Comparison of ENCODE assay signal across 9 cellular contexts in genomic region chr3:114499986-114500385, GRCh38.
DNase-seq lines count a peak whose midpoint lies in the region; ATAC-seq and TF ChIP-seq lines count a peak whose summit lies in the region.
"Had no signal": no experiment of that assay in that cellular context is flagged by ENCODE, and none has a peak within 500 bp of the region (broad histone marks: within the 10 kb centered on the region; RNA-seq: fewer than 3 reads in every experiment).

No MANE protein-coding gene starts in this region.

- TF ChIP-seq POLR2A in spleen (IDR thresholded peaks at IDR 0.05): no peak

- no peak overlapping the region for H3K27ac ChIP-seq in CD8-positive, alpha-beta memory T cell (ENCODE audit: low read depth, low read length)
- H3K27ac ChIP-seq in spleen: no peak overlapping the region

- DNase-seq in CD8-positive, alpha-beta memory T cell: peak in 2 of 5 donors; percentile 26 to 54
- peak; percentile 9 for DNase-seq in NCI-H226
- DNase-seq in fibroblast of the aortic adventitia (ENCODE audit: low read depth): peak; percentile 24
- no peak for DNase-seq in NCI-H774 (lab: John Stamatoyannopoulos, UW)
- DNase-seq in H7: no peak
- no peak for DNase-seq in nucleus accumbens (lab: John Stamatoyannopoulos, UW)
- no peak for DNase-seq in spleen
- DNase-seq: NCI-H2029 had no signal

- peaks cover 0 to 4% of the 10 kb centered on the region in 2 donors for H3K27me3 Mint-ChIP-seq in CD8-positive, alpha-beta memory T cell

- peaks cover 0 to 3% (median 1%) of the 10 kb centered on the region in 3 donors for H3K36me3 Mint-ChIP-seq in CD8-positive, alpha-beta memory T cell

- peaks cover 8% of the 10 kb centered on the region for H3K4me1 ChIP-seq in CD8-positive, alpha-beta memory T cell (ENCODE audit: insufficient read depth, low read length)
- H3K4me1 ChIP-seq in spleen: peaks cover 8 to 18% (median 10%) of the 10 kb centered on the region in 6 donors

- ATAC-seq in GM21447 (IDR thresholded peaks at IDR 0.05; ENCODE audit: unreplicated experiment): peak; percentile 62

- CTCF ChIA-PET in CD8-positive, alpha-beta memory T cell (lab: Charles Lee): no interaction called here

- no peaks in the 10 kb centered on the region for H3K27me3 ChIP-seq in CD8-positive, alpha-beta memory T cell (ENCODE audit: insufficient read depth, low read length, poor library complexity, severe bottlenecking)
- H3K27me3 ChIP-seq in H7 (ENCODE audit: control insufficient read depth, insufficient read depth, low read length) (no peaks in the 10 kb centered on the region), spleen (replicated peaks in 1 of 7) (no peaks in the 10 kb centered on the region)

- no peaks in the 10 kb centered on the region for H3K9me3 Mint-ChIP-seq in CD8-positive, alpha-beta memory T cell

- H3K36me3 ChIP-seq in CD8-positive, alpha-beta memory T cell (ENCODE audit: insufficient read depth, low read length): no peaks in the 10 kb centered on the region
- no peaks in the 10 kb centered on the region for H3K36me3 ChIP-seq in H7 (replicated peaks; ENCODE audit: control insufficient read depth, insufficient read depth, low read length)
- H3K36me3 ChIP-seq in spleen: no peaks in the 10 kb centered on the region

- H3K27ac Mint-ChIP-seq in CD8-positive, alpha-beta memory T cell: peak overlapping the region in 1 of 8 donors; percentile 17

- POLR2A ChIA-PET in CD8-positive, alpha-beta memory T cell (lab: Charles Lee): no interaction called here

- no peak for TF ChIP-seq CTCF in fibroblast of the aortic adventitia (IDR thresholded peaks at IDR 0.05; ENCODE audit: insufficient read depth, low read length)
- no peak for TF ChIP-seq CTCF in spleen (IDR thresholded peaks at IDR 0.05 in 8 of 11, conservative IDR thresholded peaks at IDR 0.05 in 3 of 11)

- H3K4me3 Mint-ChIP-seq in CD8-positive, alpha-beta memory T cell: peak overlapping the region in 6 of 7 donors; percentile 4 to 63 (median 12)

- peaks cover 26 to 37% (median 34%) of the 10 kb centered on the region in 3 donors for H3K4me1 Mint-ChIP-seq in CD8-positive, alpha-beta memory T cell

- 18 to 37% (median 28%) methylated on average over 2 of the region's 2 CpGs for WGBS in spleen, 5 donors

- no peak overlapping the region for H3K4me3 ChIP-seq in CD8-positive, alpha-beta memory T cell (ENCODE audit: low read length)
- H3K4me3 ChIP-seq in fibroblast of the aortic adventitia (ENCODE audit: low read depth, low read length): no peak overlapping the region
- H3K4me3 ChIP-seq in H7 (ENCODE audit: insufficient read depth, low read depth, low read length): no peak overlapping the region
- H3K4me3 ChIP-seq in spleen: no peak overlapping the region

- intact Hi-C loops in spleen (cut with DNase I; ENCODE audit: low total_unique reads): no loop called here

- no peaks in the 10 kb centered on the region for H3K9me3 ChIP-seq in CD8-positive, alpha-beta memory T cell (ENCODE audit: low read length)
- no peaks in the 10 kb centered on the region for H3K9me3 ChIP-seq in spleen

Comparison
In these comparisons a context has a peak if more than half of its experiments do, and no peak if none do; other contexts are left out.
1. DNase-seq: peak in NCI-H226 (single experiment) and fibroblast of the aortic adventitia (single experiment); none in NCI-H774 (single experiment), H7 (single experiment), nucleus accumbens (0 of 56) and spleen (single experiment).